1 cellular context compared by ENCODE assay signal in the genomic region with DNA sequence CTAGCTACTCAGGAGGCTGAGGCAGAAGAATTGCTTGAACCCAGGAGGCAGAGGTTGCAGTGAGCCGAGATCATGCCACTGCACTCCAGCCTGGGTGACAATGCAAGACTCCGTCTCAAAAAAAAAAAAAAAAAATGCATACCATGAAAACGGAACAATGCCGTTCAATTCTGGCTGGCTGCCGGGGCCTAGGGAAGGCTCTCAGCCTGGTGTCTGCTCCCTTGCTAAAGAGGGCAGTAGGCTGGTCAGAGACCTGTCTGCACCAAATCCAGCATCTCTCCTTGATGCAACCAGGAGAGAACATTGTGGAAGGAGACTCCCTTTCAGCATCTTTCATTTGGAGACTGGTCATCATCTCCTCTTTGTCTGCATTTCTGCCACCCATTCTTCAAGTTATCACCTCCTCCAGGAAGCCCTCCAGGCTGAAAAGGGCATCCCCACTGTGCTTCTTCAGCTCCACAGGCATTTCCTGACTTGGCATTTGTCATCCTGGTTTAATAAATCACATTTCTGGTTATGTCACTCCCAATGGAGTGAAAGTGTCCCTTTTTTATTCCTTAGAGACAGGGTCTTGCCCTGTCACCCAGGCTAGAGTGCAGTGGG.
TF ChIP-seq lines count a peak whose summit lies in the region.

No MANE protein-coding gene starts in this region.

TF ChIP-seq in K562, 482 proteins besides CTCF, POLR2A, EP300 and RAD21:
- TF ChIP-seq RBM39 (optimal IDR thresholded peaks at IDR 0.05; ENCODE audit: low read depth, low read length) (no peak), RBM25 (IDR thresholded peaks at IDR 0.05; ENCODE audit: low read depth, low read length, severe bottlenecking) (peak; percentile 89), ZNF436 (CRISPR knock-in tag; IDR thresholded peaks at IDR 0.05) (peak; percentile 49; the same call in 1 of the 2 replicates), SMARCA5 (IDR thresholded peaks at IDR 0.05) (peak; percentile 22; the same call in 1 of the 2 replicates), TAF1 (IDR thresholded peaks at IDR 0.05; ENCODE audit: control insufficient read depth, extremely low read depth, insufficient read depth, low read length, severe bottlenecking) (no peak), ZFP36 (IDR thresholded peaks at IDR 0.05; ENCODE audit: low read depth, low read length, partially characterized antibody) (peak; percentile 98), MTA3 (IDR thresholded peaks at IDR 0.05; ENCODE audit: borderline replicate concordance) (no peak)
